Comparison of ENCODE assay signal across 11 cellular contexts in genomic region chr22:24230911-24231656, GRCh38. TPM values are rescaled to one million over a fixed set of nuclear protein-coding genes. Genes with fewer than 3 reads are reported as not detected.
DNase-seq lines count a peak whose midpoint lies in the region; ATAC-seq and TF ChIP-seq lines count a peak whose summit lies in the region.
"Had no signal": no experiment of that assay in that cellular context is flagged by ENCODE, and none has a peak within 500 bp of the region (broad histone marks: within the 10 kb centered on the region; RNA-seq: fewer than 3 reads in every experiment).

No MANE protein-coding gene starts in this region.

- H3K27me3 Mint-ChIP-seq in natural killer cell (ENCODE audit: low read depth in 2 of 2): no peaks in the 10 kb centered on the region
- H3K27me3 Mint-ChIP-seq: stimulated activated naive CD8-positive, alpha-beta T cell treated with anti-CD3 and anti-CD28 coated beads, Interleukin-15, Interleukin-2, amounts not matched to agents 100 ng/mL and 50 ng/mL, for 24 hours had no signal

- H3K27ac Mint-ChIP-seq in natural killer cell: no peak overlapping the region
- H3K27ac Mint-ChIP-seq: stimulated activated naive CD8-positive, alpha-beta T cell treated with anti-CD3 and anti-CD28 coated beads, Interleukin-15, Interleukin-2, amounts not matched to agents 100 ng/mL and 50 ng/mL, for 24 hours had no signal

- TF ChIP-seq CTCF in WERI-Rb-1 (IDR thresholded peaks at IDR 0.05; ENCODE audit: low read depth, low read length) (peak; percentile 58), cardiac fibroblast (IDR thresholded peaks at IDR 0.05; ENCODE audit: low read depth, low read length) (peak; percentile 38), natural killer cell (IDR thresholded peaks at IDR 0.05) (peak; percentile 60), upper lobe of left lung (IDR thresholded peaks at IDR 0.05) (peak; percentile 35 to 48 (median 41))

- peaks cover 6% of the 10 kb centered on the region for H3K9me3 ChIP-seq in WERI-Rb-1 (ENCODE audit: severe bottlenecking)
- H3K9me3 ChIP-seq in upper lobe of left lung: no peaks in the 10 kb centered on the region
- H3K9me3 ChIP-seq: BLaER1 had no signal

- H3K4me3 Mint-ChIP-seq in natural killer cell: no peak overlapping the region
- H3K4me3 Mint-ChIP-seq: stimulated activated naive CD8-positive, alpha-beta T cell treated with anti-CD3 and anti-CD28 coated beads, Interleukin-15, Interleukin-2, amounts not matched to agents 100 ng/mL and 50 ng/mL, for 24 hours had no signal

- peaks cover 0 to 5% of the 10 kb centered on the region in 2 donors for H3K4me1 Mint-ChIP-seq in natural killer cell

- H3K36me3 ChIP-seq in WERI-Rb-1 (no peaks in the 10 kb centered on the region), upper lobe of left lung (peaks cover 0 to 17% (median 4%) of the 10 kb centered on the region in 4 donors)
- H3K36me3 ChIP-seq: BLaER1 had no signal

- no peaks in the 10 kb centered on the region for H3K36me3 Mint-ChIP-seq in natural killer cell

- ATAC-seq in natural killer cell (peak; percentile 63 to 79 (median 75)), upper lobe of left lung (ENCODE audit: low FRiP score in 2 of 2) (peak; percentile 43 to 67), GM21737 (IDR thresholded peaks at IDR 0.05; ENCODE audit: unreplicated experiment) (no peak)

- H3K4me3 ChIP-seq in WERI-Rb-1 (ENCODE audit: low read depth, low read length) (no peak overlapping the region), cardiac fibroblast (replicated peaks in 1 of 2; ENCODE audit: low read depth in 2 of 2, low read length in 2 of 2) (no peak overlapping the region), upper lobe of left lung (no peak overlapping the region)
- H3K4me3 ChIP-seq: BLaER1 had no signal

- no peaks in the 10 kb centered on the region for H3K9me3 Mint-ChIP-seq in natural killer cell
- H3K9me3 Mint-ChIP-seq: stimulated activated naive CD8-positive, alpha-beta T cell treated with anti-CD3 and anti-CD28 coated beads, Interleukin-15, Interleukin-2, amounts not matched to agents 100 ng/mL and 50 ng/mL, for 24 hours had no signal

- no peak for TF ChIP-seq EP300 in upper lobe of left lung (IDR thresholded peaks at IDR 0.05)

- H3K27me3 ChIP-seq in WERI-Rb-1 (ENCODE audit: insufficient read depth, low read depth, severe bottlenecking) (no peaks in the 10 kb centered on the region), upper lobe of left lung (no peaks in the 10 kb centered on the region)
- H3K27me3 ChIP-seq: BLaER1 had no signal

- H3K27ac ChIP-seq in WERI-Rb-1 (no peak overlapping the region), upper lobe of left lung (no peak overlapping the region)
- H3K27ac ChIP-seq: BLaER1 had no signal

- H3K4me1 ChIP-seq in upper lobe of left lung: no peaks in the 10 kb centered on the region

- peak; percentile 17 for DNase-seq in NCI-H1436 (lab: John Stamatoyannopoulos, UW)
- no peak for DNase-seq in NCI-H1436 treated with DMSO at 0.1 percent for 48 hours (lab: John Stamatoyannopoulos, UW)
- DNase-seq in WERI-Rb-1: peak; percentile 59
- peak; percentile 19 to 24 for DNase-seq in cardiac fibroblast (ENCODE audit: low read depth in 2 of 2)
- DNase-seq in natural killer cell: peak; percentile 57
- DNase-seq in upper lobe of left lung: peak; percentile 58 to 60
- no peak for DNase-seq in hepatic stellate cell (ENCODE audit: low spot score)

- intact Hi-C loops in natural killer cell (cut with micrococcal nuclease): no loop called here

- no peak for TF ChIP-seq POLR2A in upper lobe of left lung (IDR thresholded peaks at IDR 0.05)

- WGBS in upper lobe of left lung, 2 donors: 62 to 69% methylated on average over 10 to 18 of the region's 18 CpGs

RNA-seq across cellular contexts. Expression of gene GGT5, which starts 13.8 kb away (rescaled TPM):
- total RNA-seq in natural killer cell (not detected), upper lobe of left lung (10 to 100 TPM in 5 of 6 donors, 1 to 10 TPM in 1; 4.2 to 47.4 (median 29.6) TPM)
- total RNA-seq: activated CD8-positive, alpha-beta memory T cell treated with anti-CD3 and anti-CD28 coated beads for 36 hours had no signal

RNA-seq across cellular contexts. Expression of gene SPECC1L, which starts 39.5 kb away (rescaled TPM):
- total RNA-seq in natural killer cell (10 to 100 TPM; 46.1 to 52.9 (median 48.5) TPM), upper lobe of left lung (10 to 100 TPM; 37.7 to 80.6 (median 62.3) TPM)

RNA-seq across cellular contexts. Expression of gene SUSD2, which starts 49.8 kb away (rescaled TPM):
- total RNA-seq in natural killer cell (1 to 10 TPM in 2 of 3 donors, under 1 TPM in 1; 0.75 to 1.7 (median 1.5) TPM), upper lobe of left lung (100 to 1,000 TPM; 191 to 645 (median 348) TPM)

Comparison
In these comparisons a context has a peak if more than half of its experiments do, and no peak if none do; other contexts are left out.
1. DNase-seq: peak in NCI-H1436 (single experiment), WERI-Rb-1 (single experiment), cardiac fibroblast (2 of 2), natural killer cell (single experiment) and upper lobe of left lung (2 of 2); none in NCI-H1436 treated with DMSO at 0.1 percent for 48 hours (single experiment) and hepatic stellate cell (single experiment).
2. RNA of gene GGT5, which starts 13.8 kb away (total RNA-seq): 4.2 to 47.4 TPM in upper lobe of left lung; not detected in natural killer cell; every median in the first group is over 4 times any median in the second.
3. RNA of gene SUSD2, which starts 49.8 kb away (total RNA-seq): 191 to 645 TPM in upper lobe of left lung; 0.75 to 1.7 TPM in natural killer cell; every median in the first group is over 10 times any median in the second.
4. Peak in every context shown above with its lines, with median percentiles within 50 percentile points of each other: CTCF ChIP-seq.